ENCODE assay signal across 23 cellular contexts in genomic region chr12:27396416-27396815, GRCh38. TPM values are rescaled to one million over a fixed set of nuclear protein-coding genes. Genes with fewer than 3 reads are reported as not detected.
DNase-seq lines count a peak whose midpoint lies in the region; ATAC-seq and TF ChIP-seq lines count a peak whose summit lies in the region.
"Had no signal": no experiment of that assay in that cellular context is flagged by ENCODE, and none has a peak within 500 bp of the region (broad histone marks: within the 10 kb centered on the region; RNA-seq: fewer than 3 reads in every experiment).

No MANE protein-coding gene starts in this region.

- H3K4me3 Mint-ChIP-seq in natural killer cell treated with Interleukin-12 subunit alpha and Interleukin-12 subunit beta and Interleukin-15 and Interleukin-18, amount 100 ng/mL, for 72 hours = no peak overlapping the region
- H3K4me3 Mint-ChIP-seq: CD8-positive, alpha-beta T cell had no signal

- no peaks in the 10 kb centered on the region for H3K27me3 ChIP-seq in esophagus muscularis mucosa
- H3K27me3 ChIP-seq: BLaER1 treated with 17β-estradiol and CSF1 and Interleukin-3, amounts not matched to agents 10 nM and 100 nM had no signal

- no peak for TF ChIP-seq EP300 in esophagus muscularis mucosa (IDR thresholded peaks at IDR 0.05)

- TF ChIP-seq POLR2A in NB4 (IDR thresholded peaks at IDR 0.05; ENCODE audit: extremely low read depth, insufficient read length) = no peak
- no peak for TF ChIP-seq POLR2A in esophagus muscularis mucosa (IDR thresholded peaks at IDR 0.05; ENCODE audit: low read depth)

- H3K27ac ChIP-seq in esophagus muscularis mucosa (replicated peaks in 1 of 4) = no peak overlapping the region
- H3K27ac ChIP-seq: A549; BLaER1 treated with 17β-estradiol and CSF1 and Interleukin-3, amounts not matched to agents 10 nM and 100 nM had no signal

- no peaks in the 10 kb centered on the region for H3K36me3 Mint-ChIP-seq in natural killer cell treated with Interleukin-12 subunit alpha and Interleukin-12 subunit beta and Interleukin-15 and Interleukin-18, amount 100 ng/mL, for 72 hours
- H3K36me3 Mint-ChIP-seq: CD8-positive, alpha-beta T cell had no signal

- H3K4me3 ChIP-seq in NB4 (ENCODE audit: low read depth, low read length) (no peak overlapping the region), esophagus muscularis mucosa (no peak overlapping the region)
- H3K4me3 ChIP-seq: A549; BLaER1 treated with 17β-estradiol and CSF1 and Interleukin-3, amounts not matched to agents 10 nM and 100 nM had no signal

- H3K27me3 Mint-ChIP-seq in natural killer cell treated with Interleukin-12 subunit alpha and Interleukin-12 subunit beta and Interleukin-15 and Interleukin-18, amount 100 ng/mL, for 72 hours = peaks cover 0 to 2% of the 10 kb centered on the region in 2 donors

- whole genome bisulfite sequencing in esophagus muscularis mucosa = 95% methylated on average over 5 of the region's 5 CpGs

- no peaks in the 10 kb centered on the region for H3K9me3 Mint-ChIP-seq in natural killer cell treated with Interleukin-12 subunit alpha and Interleukin-12 subunit beta and Interleukin-15 and Interleukin-18, amount 100 ng/mL, for 72 hours
- H3K9me3 Mint-ChIP-seq: CD8-positive, alpha-beta T cell had no signal

- ATAC-seq in natural killer cell treated with Interleukin-12 subunit alpha and Interleukin-12 subunit beta and Interleukin-15 and Interleukin-18, amount 100 ng/mL, for 72 hours = no peak
- no peak for ATAC-seq in HG02885 (IDR thresholded peaks at IDR 0.05; ENCODE audit: poor library complexity, unreplicated experiment)
- no peak for ATAC-seq in omental fat pad (ENCODE audit: low FRiP score)
- ATAC-seq: A549; CD8-positive, alpha-beta T cell; HCT116; HepG2; Right ventricle myocardium inferior had no signal

- no peak overlapping the region for H3K27ac Mint-ChIP-seq in natural killer cell treated with Interleukin-12 subunit alpha and Interleukin-12 subunit beta and Interleukin-15 and Interleukin-18, amount 100 ng/mL, for 72 hours
- H3K27ac Mint-ChIP-seq: CD8-positive, alpha-beta T cell had no signal

- DNase-seq in GF-D8 (lab: John Stamatoyannopoulos, UW) (peak; percentile 10), NB4 (ENCODE audit: low read depth) (peak; percentile 67), esophagus muscularis mucosa (ENCODE audit: extremely low spot score) (peak; percentile 82), occipital lobe (lab: John Stamatoyannopoulos, UW) (peak; percentile 29), omental fat pad (ENCODE audit: low spot score) (no peak)
- no peak for DNase-seq in natural killer cell treated with Interleukin-12 subunit alpha and Interleukin-12 subunit beta and Interleukin-15 and Interleukin-18, amount 100 ng/mL, for 72 hours (ENCODE audit: low spot score)
- DNase-seq: Calu3; CD8-positive, alpha-beta T cell; EL; GOT3; KG1; NCI-H1048; NCI-H1436; NCI-H2029 treated with DMSO at 0.1 percent for 48 hours; NCI-H2171 treated with DMSO at 0.1 percent for 48 hours; SK-N-SH had no signal

- no peak for TF ChIP-seq CTCF in NB4 (IDR thresholded peaks at IDR 0.05; ENCODE audit: low read depth, low read length)
- TF ChIP-seq CTCF in esophagus muscularis mucosa (IDR thresholded peaks at IDR 0.05) = no peak
- TF ChIP-seq CTCF in omental fat pad (IDR thresholded peaks at IDR 0.05) = no peak

- peaks cover 0 to 5% (median 0%) of the 10 kb centered on the region in 4 donors for H3K4me1 ChIP-seq in esophagus muscularis mucosa
- H3K4me1 ChIP-seq: A549; BLaER1 treated with 17β-estradiol and CSF1 and Interleukin-3, amounts not matched to agents 10 nM and 100 nM had no signal

- H3K9me3 ChIP-seq in esophagus muscularis mucosa = no peaks in the 10 kb centered on the region
- H3K9me3 ChIP-seq: A549, SK-N-SH had no signal

- intact Hi-C loops in esophagus muscularis mucosa (cut with DNase I) = no loop called here

- no peaks in the 10 kb centered on the region for H3K4me1 Mint-ChIP-seq in natural killer cell treated with Interleukin-12 subunit alpha and Interleukin-12 subunit beta and Interleukin-15 and Interleukin-18, amount 100 ng/mL, for 72 hours (ENCODE audit: low read depth in 2 of 2)

- H3K36me3 ChIP-seq in esophagus muscularis mucosa = no peaks in the 10 kb centered on the region
- H3K36me3 ChIP-seq: BLaER1 treated with 17β-estradiol and CSF1 and Interleukin-3, amounts not matched to agents 10 nM and 100 nM had no signal

RNA-seq across cellular contexts. Expression of gene SMCO2, which starts 50.1 kb away (rescaled TPM):
- total RNA-seq in esophagus muscularis mucosa (not detected), occipital lobe (0.78 TPM), omental fat pad (not detected)
- total RNA-seq in natural killer cell treated with Interleukin-12 subunit alpha and Interleukin-12 subunit beta and Interleukin-15 and Interleukin-18, amount 100 ng/mL, for 72 hours = 1 to 10 TPM; 1.0 to 1.1 TPM
- total RNA-seq: CD8-positive, alpha-beta T cell; HepG2; OCI-LY7; Right ventricle myocardium inferior had no signal

Comparison
In these comparisons a context has a peak if more than half of its experiments do, and no peak if none do; other contexts are left out.
1. DNase-seq: peak in GF-D8 (single experiment), NB4 (single experiment), esophagus muscularis mucosa (single experiment) and occipital lobe (single experiment); none in natural killer cell treated with Interleukin-12 subunit alpha and Interleukin-12 subunit beta and Interleukin-15 and Interleukin-18, amount 100 ng/mL, for 72 hours (single experiment) and omental fat pad (single experiment).